27 cellular contexts compared by ENCODE assay signal in genomic region chr7:151286148-151286547, GRCh38. TPM values are rescaled to one million over a fixed set of nuclear protein-coding genes. Genes with fewer than 3 reads are reported as not detected.
DNase-seq lines count a peak whose midpoint lies in the region; ATAC-seq and TF ChIP-seq lines count a peak whose summit lies in the region.
"Had no signal": no experiment of that assay in that cellular context is flagged by ENCODE, and none has a peak within 500 bp of the region (broad histone marks: within the 10 kb centered on the region; RNA-seq: fewer than 3 reads in every experiment).

No MANE protein-coding gene starts in this region.

- peak; percentile 50 to 95 for ATAC-seq in activated naive CD4-positive, alpha-beta T cell treated with anti-CD3 and anti-CD28 coated beads, Interleukin-2, amount 50 U/mL, for 72 hours
- peak; percentile 76 for ATAC-seq in stimulated activated naive CD8-positive, alpha-beta T cell treated with anti-CD3 and anti-CD28 coated beads, Interleukin-15, Interleukin-2, amounts not matched to agents 100 U/mL and 50 U/mL, for 24 hours
- ATAC-seq in GM18861 (IDR thresholded peaks at IDR 0.05; ENCODE audit: unreplicated experiment) = no peak
- no peak for ATAC-seq in GM19397 (IDR thresholded peaks at IDR 0.05; ENCODE audit: unreplicated experiment)
- ATAC-seq: natural killer cell treated with Interleukin-12 subunit alpha and Interleukin-12 subunit beta and Interleukin-15 and Interleukin-18, amount 100 ng/mL, for 72 hours had no signal

- no peak for DNase-seq in activated naive CD4-positive, alpha-beta T cell treated with anti-CD3 and anti-CD28 coated beads, Interleukin-2, amount 50 U/mL, for 72 hours (ENCODE audit: low spot score in 2 of 2)
- no peak for DNase-seq in activated naive CD4-positive, alpha-beta T cell treated with anti-CD3 and anti-CD28 coated beads, Interleukin-2, amount 10 ng/mL, durations not matched to agents 7 days and 5 days
- peak; percentile 33 for DNase-seq in NAMALWA (ENCODE audit: low spot score)
- peak; percentile 5 for DNase-seq in astrocyte of the spinal cord (ENCODE audit: low read depth, low spot score)
- DNase-seq in stimulated activated naive CD8-positive, alpha-beta T cell treated with anti-CD3 and anti-CD28 coated beads, Interleukin-15, Interleukin-2, amounts not matched to agents 100 U/mL and 50 U/mL, for 24 hours = no peak
- DNase-seq: activated B cell treated with CpG ODN at 0.5 μM for 24 hours; activated CD8-positive, alpha-beta memory T cell treated with anti-CD3 and anti-CD28 coated beads for 24 hours; activated effector memory CD4-positive, alpha-beta T cell treated with anti-CD3 and anti-CD28 coated beads, Interleukin-2, amount 50 U/mL, for 16 hours; activated T-cell treated with anti-CD3 and anti-CD28 coated beads for 4 hours; amniotic stem cell; DMS 273 treated with DMSO at 0.1 percent for 48 hours; H7; NCI-H1105 treated with DMSO at 0.1 percent for 48 hours; NCI-H1930; NCI-H2171 treated with DMSO at 0.1 percent for 48 hours; NCI-H510A; occipital lobe; RPMI8226; stimulated activated CD8-positive, alpha-beta memory T cell treated with anti-CD3 and anti-CD28 coated beads, Interleukin-4, amount 100 ng/mL, for 48 hours; transverse colon had no signal

- TF ChIP-seq CTCF in astrocyte of the spinal cord (IDR thresholded peaks at IDR 0.05; ENCODE audit: low read depth, low read length) = no peak

- no peaks in the 10 kb centered on the region for H3K9me3 Mint-ChIP-seq in activated naive CD4-positive, alpha-beta T cell treated with anti-CD3 and anti-CD28 coated beads, Interleukin-2, amount 50 U/mL, for 72 hours
- no peaks in the 10 kb centered on the region for H3K9me3 Mint-ChIP-seq in activated naive CD4-positive, alpha-beta T cell treated with anti-CD3 and anti-CD28 coated beads, Interleukin-2, amount 10 ng/mL, durations not matched to agents 7 days and 5 days
- H3K9me3 Mint-ChIP-seq: natural killer cell treated with Interleukin-12 subunit alpha and Interleukin-12 subunit beta and Interleukin-15 and Interleukin-18, amount 100 ng/mL, for 72 hours had no signal

- H3K27ac Mint-ChIP-seq in activated naive CD4-positive, alpha-beta T cell treated with anti-CD3 and anti-CD28 coated beads, Interleukin-2, amount 50 U/mL, for 72 hours = no peak overlapping the region
- no peak overlapping the region for H3K27ac Mint-ChIP-seq in activated naive CD4-positive, alpha-beta T cell treated with anti-CD3 and anti-CD28 coated beads, Interleukin-2, amount 10 ng/mL, durations not matched to agents 7 days and 5 days
- H3K27ac Mint-ChIP-seq: activated B cell treated with CpG ODN at 0.5 μM for 24 hours; natural killer cell treated with Interleukin-12 subunit alpha and Interleukin-12 subunit beta and Interleukin-15 and Interleukin-18, amount 100 ng/mL, for 72 hours had no signal

- CTCF ChIA-PET in activated naive CD4-positive, alpha-beta T cell treated with anti-CD3 and anti-CD28 coated beads, Interleukin-2, amount 10 ng/mL, durations not matched to agents 7 days and 5 days (lab: Charles Lee) = interaction anchor here (1.3 to 1.5 kb wide), 2 partner anchors 42 to 65 kb away, joined by 5 to 6 read pairs; no protein-coding TSS in a partner anchor

- H3K4me1 Mint-ChIP-seq in activated naive CD4-positive, alpha-beta T cell treated with anti-CD3 and anti-CD28 coated beads, Interleukin-2, amount 10 ng/mL, durations not matched to agents 7 days and 5 days = no peaks in the 10 kb centered on the region
- H3K4me1 Mint-ChIP-seq: activated B cell treated with CpG ODN at 0.5 μM for 24 hours had no signal

- in situ Hi-C loops in astrocyte of the spinal cord (cut with HindIII; ENCODE audit: low sequenced_read_pairs) = no loop called here

- no peak overlapping the region for H3K4me3 ChIP-seq in astrocyte of the spinal cord (ENCODE audit: low read depth, low read length)
- H3K4me3 ChIP-seq: BLaER1, breast epithelium, hepatocyte, lung, transverse colon had no signal

- no peak overlapping the region for H3K4me3 Mint-ChIP-seq in activated naive CD4-positive, alpha-beta T cell treated with anti-CD3 and anti-CD28 coated beads, Interleukin-2, amount 10 ng/mL, durations not matched to agents 7 days and 5 days
- H3K4me3 Mint-ChIP-seq: activated B cell treated with CpG ODN at 0.5 μM for 24 hours; natural killer cell treated with Interleukin-12 subunit alpha and Interleukin-12 subunit beta and Interleukin-15 and Interleukin-18, amount 100 ng/mL, for 72 hours had no signal

- H3K27me3 Mint-ChIP-seq in activated naive CD4-positive, alpha-beta T cell treated with anti-CD3 and anti-CD28 coated beads, Interleukin-2, amount 10 ng/mL, durations not matched to agents 7 days and 5 days = peaks cover 27% of the 10 kb centered on the region

- H3K36me3 Mint-ChIP-seq in activated naive CD4-positive, alpha-beta T cell treated with anti-CD3 and anti-CD28 coated beads, Interleukin-2, amount 50 U/mL, for 72 hours = no peaks in the 10 kb centered on the region
- no peaks in the 10 kb centered on the region for H3K36me3 Mint-ChIP-seq in activated naive CD4-positive, alpha-beta T cell treated with anti-CD3 and anti-CD28 coated beads, Interleukin-2, amount 10 ng/mL, durations not matched to agents 7 days and 5 days

RNA-seq across cellular contexts. Expression of gene SMARCD3, which starts 37.7 kb away (rescaled TPM):
- total RNA-seq in activated naive CD4-positive, alpha-beta T cell treated with anti-CD3 and anti-CD28 coated beads, Interleukin-2, amount 50 U/mL, for 72 hours = 1 to 10 TPM; 2.4 to 10.0 TPM
- total RNA-seq: activated B cell treated with CpG ODN at 0.5 μM for 24 hours had no signal

RNA-seq across cellular contexts. Expression of gene CHPF2, which starts 53.9 kb away (rescaled TPM):
- 10 to 100 TPM; 26.7 to 29.3 TPM for total RNA-seq in activated naive CD4-positive, alpha-beta T cell treated with anti-CD3 and anti-CD28 coated beads, Interleukin-2, amount 50 U/mL, for 72 hours

RNA-seq across cellular contexts. Expression of gene NUB1, which starts 55.5 kb away (rescaled TPM):
- total RNA-seq in activated naive CD4-positive, alpha-beta T cell treated with anti-CD3 and anti-CD28 coated beads, Interleukin-2, amount 50 U/mL, for 72 hours = 100 to 1,000 TPM in 1 of 2 donors, 10 to 100 TPM in 1; 46.1 to 102 TPM

RNA-seq across cellular contexts. Expression of gene ABCF2, which starts 59.1 kb away (rescaled TPM):
- 10 to 100 TPM; 23.5 to 33.6 TPM for total RNA-seq in activated naive CD4-positive, alpha-beta T cell treated with anti-CD3 and anti-CD28 coated beads, Interleukin-2, amount 50 U/mL, for 72 hours

Comparison
In these comparisons a context has a peak if more than half of its experiments do, and no peak if none do; other contexts are left out.
1. ATAC-seq: peak in activated naive CD4-positive, alpha-beta T cell treated with anti-CD3 and anti-CD28 coated beads, Interleukin-2, amount 50 U/mL, for 72 hours (2 of 2) and stimulated activated naive CD8-positive, alpha-beta T cell treated with anti-CD3 and anti-CD28 coated beads, Interleukin-15, Interleukin-2, amounts not matched to agents 100 U/mL and 50 U/mL, for 24 hours (single experiment); none in GM18861 (single experiment) and GM19397 (single experiment).
2. DNase-seq: peak in NAMALWA (single experiment) and astrocyte of the spinal cord (single experiment); none in activated naive CD4-positive, alpha-beta T cell treated with anti-CD3 and anti-CD28 coated beads, Interleukin-2, amount 50 U/mL, for 72 hours (0 of 2), activated naive CD4-positive, alpha-beta T cell treated with anti-CD3 and anti-CD28 coated beads, Interleukin-2, amount 10 ng/mL, durations not matched to agents 7 days and 5 days (single experiment) and stimulated activated naive CD8-positive, alpha-beta T cell treated with anti-CD3 and anti-CD28 coated beads, Interleukin-15, Interleukin-2, amounts not matched to agents 100 U/mL and 50 U/mL, for 24 hours (single experiment).